Comparison of ENCODE assay signal across 8 cellular contexts in the genomic region with DNA sequence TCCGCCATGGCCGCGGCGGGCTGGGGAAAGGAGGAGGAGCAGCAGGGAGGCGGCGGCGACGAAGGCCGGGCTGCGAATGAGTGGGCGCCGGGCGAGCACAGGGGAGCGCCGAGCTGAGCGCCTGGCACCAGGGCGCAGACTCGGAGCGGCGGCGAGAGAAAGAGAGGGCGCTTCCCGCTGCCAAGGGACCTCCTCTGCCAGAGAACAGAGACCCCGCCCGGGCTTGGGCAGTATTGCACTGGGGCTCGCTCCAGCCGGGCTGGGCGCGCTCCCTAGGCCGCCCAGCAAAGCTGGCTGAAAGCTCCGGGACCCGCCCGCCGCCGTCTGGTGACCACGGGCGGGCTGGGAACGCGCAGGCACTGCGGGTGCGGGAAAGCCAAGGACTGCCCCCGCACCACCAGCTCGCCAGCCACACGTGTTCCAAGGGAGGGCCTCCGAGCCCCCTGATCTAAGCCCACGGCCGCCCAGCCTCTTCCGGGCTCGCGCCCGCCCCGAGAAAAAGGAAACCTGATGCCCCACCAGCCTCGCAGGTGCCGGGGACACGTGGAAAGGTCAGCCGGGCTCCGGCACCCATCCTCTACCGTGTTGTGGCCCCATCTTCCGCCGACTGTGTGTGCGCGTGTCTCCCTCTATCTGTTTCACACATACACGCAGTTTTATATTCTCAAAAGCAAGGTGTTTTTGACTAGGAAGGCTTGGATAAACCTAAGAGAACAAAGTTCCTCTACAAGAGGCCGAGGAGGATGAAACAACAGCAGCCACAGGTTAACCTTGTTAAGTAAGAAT. TPM values are rescaled to one million over a fixed set of nuclear protein-coding genes. Genes with fewer than 3 reads are reported as not detected.
DNase-seq lines count a peak whose midpoint lies in the region; ATAC-seq, FAIRE-seq and TF ChIP-seq lines count a peak whose summit lies in the region.

A gene (minus strand): TSS at position 140 of the 786 bp plus-strand sequence. CDS start 132 bp downstream, at position 8.

- peak within 1 kb of the TSS; percentile 92 to 99 (median 95) for H3K27ac ChIP-seq in pancreas
- peak within 1 kb of the TSS; percentile 91 to 99 for H3K27ac ChIP-seq in tibial artery

- H3K9me3 Mint-ChIP-seq in activated naive CD8-positive, alpha-beta T cell (ENCODE audit: low read depth): no peaks in the 10 kb centered on the region
- H3K9me3 Mint-ChIP-seq in glutamatergic neuron (ENCODE audit: unreplicated experiment): peaks cover 7% of the 10 kb centered on the region

- peaks cover 9% of the 10 kb centered on the region for H3K36me3 Mint-ChIP-seq in activated naive CD8-positive, alpha-beta T cell
- no peaks in the 10 kb centered on the region for H3K36me3 Mint-ChIP-seq in glutamatergic neuron (ENCODE audit: unreplicated experiment)

- 0% methylated on average over 39 to 64 of the region's 64 CpGs for WGBS in pancreas, 2 donors

- H3K27me3 Mint-ChIP-seq in activated naive CD8-positive, alpha-beta T cell: no peaks in the 10 kb centered on the region
- H3K27me3 Mint-ChIP-seq in glutamatergic neuron (ENCODE audit: unreplicated experiment): peaks cover 10% of the 10 kb centered on the region

- ATAC-seq in HG02623 (IDR thresholded peaks at IDR 0.05; ENCODE audit: unreplicated experiment): peak; percentile 74
- ATAC-seq in pancreas: peak; percentile 88 to 93 (median 89)

- DNase-seq in GM12864 (ENCODE audit: low read depth): peak; percentile 72
- peak; percentile 87 for DNase-seq in NCI-H1092 treated with DMSO at 0.1 percent for 48 hours (lab: John Stamatoyannopoulos, UW)
- peak; percentile 82 for DNase-seq in SKM-1 (lab: John Stamatoyannopoulos, UW; ENCODE audit: unreplicated experiment)
- DNase-seq in glutamatergic neuron: peak; percentile 96
- peak; percentile 93 to 97 (median 95) for DNase-seq in pancreas
- peak; percentile 94 to 97 for DNase-seq in tibial artery

- H3K4me1 ChIP-seq in pancreas (peaks cover 8 to 40% (median 30%) of the 10 kb centered on the region in 3 donors), tibial artery (peaks cover 0 to 53% (median 22%) of the 10 kb centered on the region in 4 donors)

- intact Hi-C loops in pancreas (cut with DNase I): no loop called here
- intact Hi-C loops in tibial artery (cut with DNase I; ENCODE audit: low total_unique reads): no loop called here

- peak within 1 kb of the TSS; percentile 98 for H3K27ac Mint-ChIP-seq in activated naive CD8-positive, alpha-beta T cell
- peak within 1 kb of the TSS; percentile 98 for H3K27ac Mint-ChIP-seq in glutamatergic neuron (ENCODE audit: unreplicated experiment)

- TF ChIP-seq CTCF in GM12864 (IDR thresholded peaks at IDR 0.05; ENCODE audit: low read depth, low read length, missing control alignments) (peak; percentile 73), glutamatergic neuron (IDR thresholded peaks at IDR 0.05; ENCODE audit: partially characterized antibody, unreplicated experiment) (peak; percentile 78), pancreas (IDR thresholded peaks at IDR 0.05) (peak; percentile 73 to 84 (median 80)), tibial artery (IDR thresholded peaks at IDR 0.05) (peak; percentile 82 to 83)

- H3K4me3 Mint-ChIP-seq in activated naive CD8-positive, alpha-beta T cell: peak within 1 kb of the TSS; percentile 96
- H3K4me3 Mint-ChIP-seq in glutamatergic neuron (ENCODE audit: unreplicated experiment): peak within 1 kb of the TSS; percentile 97

- no peak for FAIRE-seq in pancreas (lab: Jason Lieb, UNC)

- peaks cover 57% of the 10 kb centered on the region for H3K4me1 Mint-ChIP-seq in activated naive CD8-positive, alpha-beta T cell (ENCODE audit: low read depth)
- peaks cover 18% of the 10 kb centered on the region for H3K4me1 Mint-ChIP-seq in glutamatergic neuron (ENCODE audit: low read depth, unreplicated experiment)

- H3K27me3 ChIP-seq in pancreas (no peaks in the 10 kb centered on the region), tibial artery (no peaks in the 10 kb centered on the region)

- peak within 1 kb of the TSS; percentile 92 for H3K4me3 ChIP-seq in GM12864 (ENCODE audit: low read depth, low read length)
- H3K4me3 ChIP-seq in pancreas: peak within 1 kb of the TSS; percentile 97 to 99 (median 97)
- peak within 1 kb of the TSS; percentile 83 to 98 for H3K4me3 ChIP-seq in tibial artery

- H3K36me3 ChIP-seq in pancreas: no peaks in the 10 kb centered on the region
- peaks cover 0 to 3% (median 0%) of the 10 kb centered on the region in 3 donors for H3K36me3 ChIP-seq in tibial artery

- H3K9me3 ChIP-seq in pancreas (no peaks in the 10 kb centered on the region), tibial artery (no peaks in the 10 kb centered on the region)

RNA-seq across cellular contexts. Expression of the gene that starts here (rescaled TPM):
- total RNA-seq in glutamatergic neuron (ENCODE audit: unreplicated experiment) (28.1 TPM), pancreas (10 to 100 TPM; 24.7 to 53.1 (median 29.6) TPM)
- polyA plus RNA-seq in pancreas: 10 to 100 TPM in 1 of 2 donors, 1 to 10 TPM in 1; 8.3 to 12.7 TPM

Comparison
In these comparisons a context has a peak if more than half of its experiments do, and no peak if none do; other contexts are left out.
1. Peak in every context shown above with its lines: DNase-seq, ATAC-seq, H3K4me3 ChIP-seq and H3K27ac ChIP-seq.